In genomic region chr10:43605850-43606322, GRCh38 we compare ENCODE assay signal across 8 cellular contexts. TPM values are rescaled to one million over a fixed set of nuclear protein-coding genes. Genes with fewer than 3 reads are reported as not detected.
DNase-seq lines count a peak whose midpoint lies in the region; ATAC-seq and TF ChIP-seq lines count a peak whose summit lies in the region.

No MANE protein-coding gene starts in this region.

- no peak for DNase-seq in SK-N-SH
- no peak for DNase-seq in left ventricle myocardium superior
- DNase-seq in NOMO-1 (lab: John Stamatoyannopoulos, UW; ENCODE audit: unreplicated experiment in 2 of 2): no peak
- DNase-seq in HT-29 (ENCODE audit: low spot score): no peak
- DNase-seq in SHP77 (lab: John Stamatoyannopoulos, UW): no peak

- no peaks in the 10 kb centered on the region for H4K20me1 ChIP-seq in SK-N-SH (ENCODE audit: insufficient read depth)

- peak overlapping the region; percentile 96 for H3K4me2 ChIP-seq in SK-N-SH

- no peak for TF ChIP-seq CTCF in SK-N-SH (IDR thresholded peaks at IDR 0.05)

- ATAC-seq in GM21529 (IDR thresholded peaks at IDR 0.05; ENCODE audit: unreplicated experiment) (peak; percentile 27), left ventricle myocardium superior (peak; percentile 48)

- no peaks in the 10 kb centered on the region for H3K9me3 ChIP-seq in SK-N-SH
- no peaks in the 10 kb centered on the region for H3K9me3 ChIP-seq in stomach smooth muscle (ENCODE audit: control insufficient read depth in 2 of 2, low read length in 2 of 2)

- H3K36me3 ChIP-seq in ACC112 (ENCODE audit: insufficient read depth, low read length): peaks cover 4% of the 10 kb centered on the region; the same call in 1 of the 2 replicates
- peaks cover 8 to 20% of the 10 kb centered on the region in 2 experiments for H3K36me3 ChIP-seq in SK-N-SH (replicated peaks in 1 of 2; ENCODE audit: control insufficient read depth in 1 of 2, insufficient read depth in 2 of 2, low read length in 1 of 2)
- H3K36me3 ChIP-seq in stomach smooth muscle (ENCODE audit: control insufficient read depth in 2 of 2, insufficient read depth in 2 of 2, low read length in 2 of 2): peaks cover 0 to 6% of the 10 kb centered on the region in 2 donors

- H3K9me2 ChIP-seq in SK-N-SH: no peaks in the 10 kb centered on the region

- H3K27me3 ChIP-seq in ACC112 (ENCODE audit: insufficient read depth, low read length) (no peaks in the 10 kb centered on the region), SK-N-SH (ENCODE audit: insufficient read depth) (no peaks in the 10 kb centered on the region; the same call in 1 of the 2 replicates), stomach smooth muscle (ENCODE audit: control insufficient read depth in 1 of 2, insufficient read depth in 2 of 2, low read length in 2 of 2) (no peaks in the 10 kb centered on the region)

- no peaks in the 10 kb centered on the region for H3F3A ChIP-seq in SK-N-SH (replicated peaks; ENCODE audit: insufficient read depth)

- CTCF ChIA-PET in SK-N-SH (lab: Yijun Ruan, JAX): interaction anchor here (1.0 kb wide), 1 partner anchor 84 kb away, joined by 3 read pairs; no protein-coding TSS in a partner anchor

- no peak for TF ChIP-seq RAD21 in SK-N-SH (IDR thresholded peaks at IDR 0.05; ENCODE audit: low read length)

- H2AFZ ChIP-seq in ACC112 (ENCODE audit: low read length, unreplicated experiment) (peak overlapping the region; percentile 50), SK-N-SH (ENCODE audit: low read depth) (peak overlapping the region; percentile 96)

- H3K79me2 ChIP-seq in ACC112 (ENCODE audit: control insufficient read depth, insufficient read depth, low read length, unreplicated experiment) (peaks cover 6% of the 10 kb centered on the region), SK-N-SH (ENCODE audit: insufficient read depth) (no peaks in the 10 kb centered on the region)

- H3K9ac ChIP-seq in SK-N-SH (no peak overlapping the region), stomach smooth muscle (ENCODE audit: low read length in 2 of 2) (peak overlapping the region in 1 of 2 donors; percentile 80)

- peaks cover 16% of the 10 kb centered on the region for H3K4me1 ChIP-seq in ACC112 (ENCODE audit: control insufficient read depth, insufficient read depth, low read length, unreplicated experiment)
- peaks cover 5 to 12% of the 10 kb centered on the region in 2 experiments; a peak in 2 of 4 replicates for H3K4me1 ChIP-seq in SK-N-SH (ENCODE audit: control insufficient read depth in 1 of 2, insufficient read depth in 2 of 2, low read depth in 1 of 2, low read length in 1 of 2)
- peaks cover 6% of the 10 kb centered on the region for H3K4me1 ChIP-seq in stomach smooth muscle (ENCODE audit: control insufficient read depth, insufficient read depth, low read length)

- H3K27ac ChIP-seq in ACC112 (ENCODE audit: low read depth, low read length) (no peak overlapping the region), SK-N-SH (ENCODE audit: low read depth in 2 of 2, low read length in 1 of 2) (no peak overlapping the region; a peak in 1 of 4 replicates), stomach smooth muscle (ENCODE audit: low read length) (no peak overlapping the region)

- POLR2A ChIA-PET in SK-N-SH (lab: Yijun Ruan, JAX): interaction anchor here (2.3 kb wide), 1 partner anchor 42 kb away, joined by 11 read pairs; the partner anchor contains the start of gene ZNF32

- 56% methylated on average over 11 of the region's 12 CpGs for whole genome bisulfite sequencing in SK-N-SH (ENCODE audit: low lambda C conversion rate)

- H3K4me3 ChIP-seq in ACC112 (ENCODE audit: low read depth, low read length) (peak overlapping the region; percentile 91), SK-N-SH (ENCODE audit: low read depth in 2 of 2, low read length in 1 of 2) (peak overlapping the region; percentile 73 to 76), stomach smooth muscle (ENCODE audit: low read length in 2 of 2) (peak overlapping the region; percentile 70 to 83)

- TF ChIP-seq EP300 in SK-N-SH (IDR thresholded peaks at IDR 0.05; ENCODE audit: borderline replicate concordance in 1 of 2, low read depth in 1 of 2, low read length in 1 of 2): no peak

- intact Hi-C loops in left ventricle myocardium superior (cut with micrococcal nuclease): no loop called here

TF ChIP-seq in SK-N-SH, 30 proteins besides CTCF, POLR2A, EP300 and RAD21:
- TF ChIP-seq EZH2phosphoT487 (IDR thresholded peaks at IDR 0.05; ENCODE audit: borderline replicate concordance, low read depth): no peak
- no peak for TF ChIP-seq REST (IDR thresholded peaks at IDR 0.05; ENCODE audit: low read depth, low read length)
- no peak for TF ChIP-seq USF1 (IDR thresholded peaks at IDR 0.05; ENCODE audit: borderline replicate concordance, low read depth)
- no peak for TF ChIP-seq MXI1 (IDR thresholded peaks at IDR 0.05; ENCODE audit: low read depth, low read length)
- no peak for TF ChIP-seq PBX3 (IDR thresholded peaks at IDR 0.05)
- TF ChIP-seq GATA2 (CRISPR knock-in tag; IDR thresholded peaks at IDR 0.05): no peak
- no peak for TF ChIP-seq GABPA (IDR thresholded peaks at IDR 0.05; ENCODE audit: low read depth)
- TF ChIP-seq ZBTB33 (IDR thresholded peaks at IDR 0.05; ENCODE audit: borderline replicate concordance, low read depth): no peak

RNA-seq across cellular contexts. Expression of gene ZNF485, which starts 0.4 kb away (rescaled TPM):
- polyA plus RNA-seq in SK-N-SH (2012; rRNA removed): 3.0 and 3.9 TPM in 2 replicates
- 2.7 and 3.4 TPM in 2 replicates for polyA plus RNA-seq in SK-N-SH (2012; cell fraction: cytosol; rRNA removed)
- polyA plus RNA-seq in SK-N-SH (2012; cell fraction: nucleus; rRNA removed): 9.9 and 11.2 TPM in 2 replicates
- 1.1 TPM for total RNA-seq in left ventricle myocardium superior
- 1.7 and 7.3 TPM in 2 replicates for total RNA-seq in HT-29 (2014; rRNA removed; shearing (Covaris generic))

RNA-seq across cellular contexts. Expression of gene ZNF239, which starts 31.5 kb away (rescaled TPM):
- polyA plus RNA-seq in SK-N-SH (2012; rRNA removed): 11.4 and 18.9 TPM in 2 replicates
- polyA plus RNA-seq in SK-N-SH (2012; cell fraction: cytosol; rRNA removed): 8.5 and 9.9 TPM in 2 replicates
- 28.2 and 54.9 TPM in 2 replicates for polyA plus RNA-seq in SK-N-SH (2012; cell fraction: nucleus; rRNA removed)
- 2.2 TPM for total RNA-seq in left ventricle myocardium superior
- 10.9 and 12.8 TPM in 2 replicates for total RNA-seq in HT-29 (2014; rRNA removed; shearing (Covaris generic))

RNA-seq across cellular contexts. Expression of gene ZNF32, which starts 42.8 kb away (rescaled TPM):
- 27.2 and 39.0 TPM in 2 replicates for polyA plus RNA-seq in SK-N-SH (2012; rRNA removed)
- 35.7 and 36.3 TPM in 2 replicates for polyA plus RNA-seq in SK-N-SH (2012; cell fraction: cytosol; rRNA removed)
- 27.4 and 38.9 TPM in 2 replicates for polyA plus RNA-seq in SK-N-SH (2012; cell fraction: nucleus; rRNA removed)
- 47.1 TPM for total RNA-seq in left ventricle myocardium superior
- total RNA-seq in HT-29 (2014; rRNA removed; shearing (Covaris generic)): 7.0 and 7.8 TPM in 2 replicates
